14 cellular contexts compared by ENCODE assay signal in the genomic region with DNA sequence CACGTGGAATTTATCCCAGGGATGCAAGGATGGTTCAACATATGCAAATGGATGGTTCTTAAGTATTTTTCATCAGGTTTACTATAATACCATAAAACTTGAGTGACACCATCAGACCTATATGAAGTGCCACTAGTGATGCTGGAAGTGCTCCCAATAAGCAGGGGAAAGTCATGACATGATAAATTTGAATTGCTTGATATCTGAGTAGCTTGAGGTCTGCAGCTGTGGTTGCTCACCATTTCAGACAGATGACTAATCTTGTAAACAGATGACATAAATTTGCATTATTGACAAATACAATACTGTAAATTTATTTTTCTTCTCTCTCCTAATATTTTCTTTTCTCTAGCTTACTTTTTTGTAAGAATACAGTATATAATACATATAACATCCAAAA. TPM values are rescaled to one million over a fixed set of nuclear protein-coding genes. Genes with fewer than 3 reads are reported as not detected.
DNase-seq lines count a peak whose midpoint lies in the region; ATAC-seq and TF ChIP-seq lines count a peak whose summit lies in the region.
"Had no signal": no experiment of that assay in that cellular context is flagged by ENCODE, and none has a peak within 500 bp of the region (broad histone marks: within the 10 kb centered on the region; RNA-seq: fewer than 3 reads in every experiment).

No MANE protein-coding gene starts in this region.

- TF ChIP-seq CTCF in PC-3 (conservative IDR thresholded peaks at IDR 0.05; ENCODE audit: low read depth, low read length) (no peak), psoas muscle (IDR thresholded peaks at IDR 0.05) (no peak)

- H3K4me2 ChIP-seq in GM23248 (ENCODE audit: unreplicated experiment) (no peak overlapping the region), PC-3 (ENCODE audit: low read length) (no peak overlapping the region)
- H3K4me2 ChIP-seq: GM23338 had no signal

- H3K79me2 ChIP-seq in GM23248 (ENCODE audit: insufficient read depth) = 0 out of 2 replicates have a peak, but pooled peaks cover 3% of the 10 kb centered on the region
- H3K79me2 ChIP-seq in PC-3 (ENCODE audit: low read length) = no peaks in the 10 kb centered on the region

- DNase-seq in GM23248 (peak; percentile 12), PC-3 (peak; percentile 65), erythroblast (lab: John Stamatoyannopoulos, UW) (peak; percentile 15 to 18), psoas muscle (no peak), glomerular visceral epithelial cell (ENCODE audit: extremely low spot score) (no peak), NAMALWA (ENCODE audit: low spot score) (no peak)
- no peak for DNase-seq in effector CD8-positive, alpha-beta T cell (lab: John Stamatoyannopoulos, UW)
- DNase-seq: Caco-2, NCI-H187, NCI-H446, NCI-H69 had no signal

- H3K9me2 ChIP-seq in GM23248 (ENCODE audit: insufficient read depth) (no peaks in the 10 kb centered on the region), PC-3 (replicated peaks; ENCODE audit: low read length) (no peaks in the 10 kb centered on the region)

- intact Hi-C loops in PC-3 (cut with micrococcal nuclease) (loop anchor here (1.0 kb wide), 1 partner anchor 43 kb away; no protein-coding TSS in a partner anchor), psoas muscle (cut with DNase I) (no loop called here)

- H4K20me1 ChIP-seq in GM23248 (ENCODE audit: insufficient read depth) (no peaks in the 10 kb centered on the region), PC-3 (ENCODE audit: low read length) (no peaks in the 10 kb centered on the region)

- ATAC-seq in PC-3 (peak; percentile 99), psoas muscle (peak in 3 of 4 donors; percentile 24 to 65 (median 53))
- ATAC-seq: GM23338, HepG2 had no signal

- H3K4me1 ChIP-seq in GM23248 (ENCODE audit: insufficient read depth) (no peaks in the 10 kb centered on the region), PC-3 (ENCODE audit: insufficient read depth, low read length) (no peaks in the 10 kb centered on the region), psoas muscle (peaks cover 16% of the 10 kb centered on the region)
- H3K4me1 ChIP-seq: Caco-2, SJSA1 had no signal

- in situ Hi-C loops in GM23248 (cut with MboI) = no loop called here

- H3K27ac ChIP-seq in GM23248 = no peak overlapping the region
- H3K27ac ChIP-seq in PC-3 (ENCODE audit: low read length) = no peak overlapping the region
- no peak overlapping the region for H3K27ac ChIP-seq in psoas muscle
- H3K27ac ChIP-seq: SJSA1 had no signal

- POLR2A ChIA-PET in PC-3 (lab: Charles Lee; ENCODE audit: unreplicated experiment) = no interaction called here

- BruUV-seq in PC-3 (replicated peaks; lab: Mats Ljungman, UMichigan) = no TSS peak

- TF ChIP-seq POLR2A in erythroblast (IDR thresholded peaks at IDR 0.05; ENCODE audit: low read length) = no peak

- H3F3A ChIP-seq in GM23248 (ENCODE audit: insufficient read depth) = no peaks in the 10 kb centered on the region
- H3F3A ChIP-seq in PC-3 (ENCODE audit: low read length, unreplicated experiment) = no peaks in the 10 kb centered on the region

- H3K9me3 ChIP-seq in GM23248 (ENCODE audit: low read depth) (no peaks in the 10 kb centered on the region), PC-3 (ENCODE audit: low read length) (no peaks in the 10 kb centered on the region), psoas muscle (no peaks in the 10 kb centered on the region)
- H3K9me3 ChIP-seq: Caco-2, SJSA1 had no signal

- no peak overlapping the region for H3K4me3 ChIP-seq in GM23248
- H3K4me3 ChIP-seq in PC-3 (ENCODE audit: low read length) = no peak overlapping the region
- no peak overlapping the region for H3K4me3 ChIP-seq in psoas muscle
- H3K4me3 ChIP-seq: GM23338, SJSA1 had no signal

- H3K9ac ChIP-seq in GM23248 = no peak overlapping the region
- no peak overlapping the region for H3K9ac ChIP-seq in PC-3 (ENCODE audit: low read length)

- WGBS in GM23248 (ENCODE audit: low coverage in 1 of 2, low lambda C conversion rate in 2 of 2, missing lambda C conversion rate in 2 of 2), 2 experiments = 97 to 100% methylated on average over 1 of the region's 1 CpG
- WGBS in psoas muscle, 3 donors = 88 to 96% (median 88%) methylated on average over 1 of the region's 1 CpG

- no peak overlapping the region for H2AFZ ChIP-seq in GM23248
- H2AFZ ChIP-seq in PC-3 (ENCODE audit: low read length) = no peak overlapping the region
- H2AFZ ChIP-seq: GM23338 had no signal

- H3K36me3 ChIP-seq in GM23248 (ENCODE audit: low read depth) = peaks cover 4% of the 10 kb centered on the region; the same call in 1 of the 2 replicates
- H3K36me3 ChIP-seq in PC-3 (ENCODE audit: low read depth, low read length) = 0 out of 2 replicates have a peak, but pooled peaks cover 7% of the 10 kb centered on the region
- peaks cover 0 to 17% of the 10 kb centered on the region in 2 donors for H3K36me3 ChIP-seq in psoas muscle (ENCODE audit: insufficient read depth in 1 of 2, low read depth in 1 of 2)

- CTCF ChIA-PET in PC-3 (lab: Charles Lee) = no interaction called here

- H3K27me3 ChIP-seq in GM23248 (replicated peaks; ENCODE audit: insufficient read depth) (no peaks in the 10 kb centered on the region), PC-3 (ENCODE audit: low read length) (no peaks in the 10 kb centered on the region), psoas muscle (ENCODE audit: insufficient read depth in 3 of 3, low read length in 2 of 3) (no peaks in the 10 kb centered on the region)
- H3K27me3 ChIP-seq: SJSA1 had no signal

RNA-seq across cellular contexts. Expression of gene PRPF39, which starts 13.7 kb away (rescaled TPM):
- total RNA-seq in GM23248 (2014; rRNA removed; shearing (Covaris generic)) = 18.6 and 36.8 TPM in 2 replicates
- polyA plus RNA-seq in GM23248 (2016; fragmentation: Nextera tagmentation; extraction: Ambion mirVana) (17.5 and 19.8 TPM in 2 replicates), psoas muscle (10 to 100 TPM; 10.1 to 23.4 (median 13.1) TPM)
- total RNA-seq in PC-3 (2014; rRNA removed) (16.9 and 19.2 TPM in 2 replicates), psoas muscle (10 to 100 TPM; 13.8 to 32.4 (median 20.2) TPM)

Comparison
In these comparisons a context has a peak if more than half of its experiments do, and no peak if none do; other contexts are left out.
1. DNase-seq: peak in GM23248 (single experiment), PC-3 (single experiment) and erythroblast (2 of 2); none in psoas muscle (0 of 2), glomerular visceral epithelial cell (single experiment), NAMALWA (single experiment) and effector CD8-positive, alpha-beta T cell (single experiment).